In genomic region chr7:24075426-24075810, GRCh38 we compare ENCODE assay signal across 18 cellular contexts.
DNase-seq lines count a peak whose midpoint lies in the region; ATAC-seq and TF ChIP-seq lines count a peak whose summit lies in the region.
"Had no signal": no experiment of that assay in that cellular context is flagged by ENCODE, and none has a peak within 500 bp of the region (broad histone marks: within the 10 kb centered on the region; RNA-seq: fewer than 3 reads in every experiment).

No MANE protein-coding gene starts in this region.

- H3K4me1 Mint-ChIP-seq in activated T-helper 1 cell treated with anti-CD3 and anti-CD28 coated beads, Interleukin-12 subunit alpha, Interleukin-12 subunit beta, Interleukin-2, Interleukin-4 antibody, amounts not matched to agents 30 ng/mL and 10 ng/mL and 1 ng/mL, durations not matched to agents 14 hours and 24 hours and 36 hours (ENCODE audit: low read depth): no peaks in the 10 kb centered on the region
- no peaks in the 10 kb centered on the region for H3K4me1 Mint-ChIP-seq in nephron

- H3K9me3 ChIP-seq in right atrium auricular region: no peaks in the 10 kb centered on the region
- H3K9me3 ChIP-seq: BLaER1 treated with 17β-estradiol and CSF1 and Interleukin-3, amounts not matched to agents 10 nM and 100 nM; psoas muscle; upper lobe of left lung had no signal

- H3K36me3 ChIP-seq in right atrium auricular region: no peaks in the 10 kb centered on the region
- H3K36me3 ChIP-seq: BLaER1 treated with 17β-estradiol and CSF1 and Interleukin-3, amounts not matched to agents 10 nM and 100 nM; upper lobe of left lung had no signal

- H3K27me3 Mint-ChIP-seq in activated T-helper 1 cell treated with anti-CD3 and anti-CD28 coated beads, Interleukin-12 subunit alpha, Interleukin-12 subunit beta, Interleukin-2, Interleukin-4 antibody, amounts not matched to agents 30 ng/mL and 10 ng/mL and 1 ng/mL, durations not matched to agents 14 hours and 24 hours and 36 hours (ENCODE audit: insufficient read depth): peaks cover 3% of the 10 kb centered on the region
- H3K27me3 Mint-ChIP-seq in nephron (ENCODE audit: low read depth): no peaks in the 10 kb centered on the region
- H3K27me3 Mint-ChIP-seq: activated B cell treated with CpG ODN at 0.5 μM for 24 hours had no signal

- TF ChIP-seq POLR2A in erythroblast (IDR thresholded peaks at IDR 0.05; ENCODE audit: low read length): no peak

- intact Hi-C loops in activated T-helper 1 cell treated with anti-CD3 and anti-CD28 coated beads, Interleukin-12 subunit alpha, Interleukin-12 subunit beta, Interleukin-2, Interleukin-4 antibody, amounts not matched to agents 30 ng/mL and 10 ng/mL and 1 ng/mL, durations not matched to agents 14 hours and 24 hours and 36 hours (cut with micrococcal nuclease): no loop called here

- H3K4me1 ChIP-seq in right atrium auricular region: no peaks in the 10 kb centered on the region
- H3K4me1 ChIP-seq: BLaER1 treated with 17β-estradiol and CSF1 and Interleukin-3, amounts not matched to agents 10 nM and 100 nM; psoas muscle; upper lobe of left lung had no signal

- peak; percentile 13 for ATAC-seq in GM18867 (IDR thresholded peaks at IDR 0.05; ENCODE audit: unreplicated experiment)
- ATAC-seq: psoas muscle had no signal

- no peaks in the 10 kb centered on the region for H3K27me3 ChIP-seq in right atrium auricular region
- H3K27me3 ChIP-seq: BLaER1 treated with 17β-estradiol and CSF1 and Interleukin-3, amounts not matched to agents 10 nM and 100 nM; upper lobe of left lung had no signal

- no peak overlapping the region for H3K4me3 ChIP-seq in LNCaP clone FGC (ENCODE audit: low read depth, low read length)
- no peak overlapping the region for H3K4me3 ChIP-seq in right atrium auricular region
- H3K4me3 ChIP-seq: BLaER1 treated with 17β-estradiol and CSF1 and Interleukin-3, amounts not matched to agents 10 nM and 100 nM; GM12878; psoas muscle; upper lobe of left lung had no signal

- no peak overlapping the region for H3K27ac Mint-ChIP-seq in activated T-helper 1 cell treated with anti-CD3 and anti-CD28 coated beads, Interleukin-12 subunit alpha, Interleukin-12 subunit beta, Interleukin-2, Interleukin-4 antibody, amounts not matched to agents 30 ng/mL and 10 ng/mL and 1 ng/mL, durations not matched to agents 14 hours and 24 hours and 36 hours
- peak overlapping the region in 2 of 3 experiments; percentile 26 to 42 for H3K27ac Mint-ChIP-seq in nephron
- H3K27ac Mint-ChIP-seq: activated B cell treated with CpG ODN at 0.5 μM for 24 hours; activated naive CD4-positive, alpha-beta T cell treated with anti-CD3 and anti-CD28 coated beads, Interleukin-2, amount 50 U/mL, for 72 hours had no signal

- H3K36me3 Mint-ChIP-seq in activated T-helper 1 cell treated with anti-CD3 and anti-CD28 coated beads, Interleukin-12 subunit alpha, Interleukin-12 subunit beta, Interleukin-2, Interleukin-4 antibody, amounts not matched to agents 30 ng/mL and 10 ng/mL and 1 ng/mL, durations not matched to agents 14 hours and 24 hours and 36 hours (ENCODE audit: low read depth): no peaks in the 10 kb centered on the region
- H3K36me3 Mint-ChIP-seq in nephron (ENCODE audit: low read depth): no peaks in the 10 kb centered on the region
- H3K36me3 Mint-ChIP-seq: activated naive CD4-positive, alpha-beta T cell treated with anti-CD3 and anti-CD28 coated beads, Interleukin-2, amount 50 U/mL, for 72 hours had no signal

- peak overlapping the region; percentile 32 for H3K4me3 Mint-ChIP-seq in activated T-helper 1 cell treated with anti-CD3 and anti-CD28 coated beads, Interleukin-12 subunit alpha, Interleukin-12 subunit beta, Interleukin-2, Interleukin-4 antibody, amounts not matched to agents 30 ng/mL and 10 ng/mL and 1 ng/mL, durations not matched to agents 14 hours and 24 hours and 36 hours
- no peak overlapping the region for H3K4me3 Mint-ChIP-seq in nephron

- peak; percentile 33 for DNase-seq in LNCaP clone FGC (ENCODE audit: low read depth)
- DNase-seq in activated T-helper 1 cell treated with anti-CD3 and anti-CD28 coated beads, Interleukin-12 subunit alpha, Interleukin-12 subunit beta, Interleukin-2, Interleukin-4 antibody, amounts not matched to agents 30 ng/mL and 10 ng/mL and 1 ng/mL, durations not matched to agents 14 hours and 24 hours and 36 hours (ENCODE audit: low spot score): no peak
- no peak for DNase-seq in erythroblast (lab: John Stamatoyannopoulos, UW)
- DNase-seq in right atrium auricular region (ENCODE audit: low spot score): no peak
- no peak for DNase-seq in amniotic stem cell (lab: John Stamatoyannopoulos, UW)
- DNase-seq: activated B cell treated with CpG ODN at 0.5 μM for 24 hours; activated CD8-positive, alpha-beta memory T cell treated with anti-CD3 and anti-CD28 coated beads, Interleukin-2, amount 50 U/mL, for 4 hours; DND-41; KG1; NCI-H2107; psoas muscle; stimulated activated CD4-positive, alpha-beta T cell treated with anti-CD3 and anti-CD28 coated beads, Interleukin-2, amount 100 ng/mL, for 24 hours; upper lobe of left lung had no signal

- H3K27ac ChIP-seq in right atrium auricular region: no peak overlapping the region
- H3K27ac ChIP-seq: BLaER1 treated with 17β-estradiol and CSF1 and Interleukin-3, amounts not matched to agents 10 nM and 100 nM; psoas muscle; upper lobe of left lung had no signal

- no peak for TF ChIP-seq CTCF in LNCaP clone FGC (IDR thresholded peaks at IDR 0.05; ENCODE audit: control insufficient read depth, extremely low read depth, insufficient read depth)
- no peak for TF ChIP-seq CTCF in nephron (IDR thresholded peaks at IDR 0.05; ENCODE audit: unreplicated experiment in 3 of 3)
- TF ChIP-seq CTCF in right atrium auricular region (IDR thresholded peaks at IDR 0.05): no peak

- no peaks in the 10 kb centered on the region for H3K9me3 Mint-ChIP-seq in activated T-helper 1 cell treated with anti-CD3 and anti-CD28 coated beads, Interleukin-12 subunit alpha, Interleukin-12 subunit beta, Interleukin-2, Interleukin-4 antibody, amounts not matched to agents 30 ng/mL and 10 ng/mL and 1 ng/mL, durations not matched to agents 14 hours and 24 hours and 36 hours
- no peaks in the 10 kb centered on the region for H3K9me3 Mint-ChIP-seq in nephron
- H3K9me3 Mint-ChIP-seq: activated B cell treated with CpG ODN at 0.5 μM for 24 hours; activated naive CD4-positive, alpha-beta T cell treated with anti-CD3 and anti-CD28 coated beads, Interleukin-2, amount 50 U/mL, for 72 hours had no signal
